In genomic region chr3:198113219-198114053, GRCh38 we compare ENCODE assay signal across 9 cellular contexts.
DNase-seq lines count a peak whose midpoint lies in the region; ATAC-seq and TF ChIP-seq lines count a peak whose summit lies in the region.
"Had no signal": no experiment of that assay in that cellular context is flagged by ENCODE, and none has a peak within 500 bp of the region (broad histone marks: within the 10 kb centered on the region; RNA-seq: fewer than 3 reads in every experiment).

No MANE protein-coding gene starts in this region.

- intact Hi-C loops in activated CD4-positive, alpha-beta T cell treated with anti-CD3 and anti-CD28 coated beads, Interleukin-2, amount 10 ng/mL, durations not matched to agents 24 days and 14 days (cut with micrococcal nuclease), result no loop called here

- peaks cover 4% of the 10 kb centered on the region for H3K4me1 Mint-ChIP-seq in activated CD4-positive, alpha-beta T cell treated with anti-CD3 and anti-CD28 coated beads, Interleukin-2, amount 10 ng/mL, durations not matched to agents 24 days and 14 days
- peaks cover 19% of the 10 kb centered on the region for H3K4me1 Mint-ChIP-seq in stimulated activated naive CD8-positive, alpha-beta T cell treated with anti-CD3 and anti-CD28 coated beads, Interleukin-15, amount 100 ng/mL, for 72 hours

- no peak for DNase-seq in activated CD4-positive, alpha-beta T cell treated with anti-CD3 and anti-CD28 coated beads, Interleukin-2, amount 10 ng/mL, durations not matched to agents 24 days and 14 days
- no peak for DNase-seq in activated CD4-positive, alpha-beta T cell treated with anti-CD3 and anti-CD28 coated beads for 48 hours
- DNase-seq in coronary artery (ENCODE audit: low spot score), result no peak
- no peak for DNase-seq in kidney epithelial cell (ENCODE audit: low read depth)
- no peak for DNase-seq in stimulated activated naive CD8-positive, alpha-beta T cell treated with anti-CD3 and anti-CD28 coated beads, Interleukin-15, amount 100 ng/mL, for 72 hours
- no peak for DNase-seq in SIG-M5 (lab: John Stamatoyannopoulos, UW)
- DNase-seq: activated CD8-positive, alpha-beta memory T cell treated with anti-CD3 and anti-CD28 coated beads, Interleukin-2, amount 50 U/mL, for 4 hours had no signal

- no peak overlapping the region for H3K27ac Mint-ChIP-seq in activated CD4-positive, alpha-beta T cell treated with anti-CD3 and anti-CD28 coated beads, Interleukin-2, amount 10 ng/mL, durations not matched to agents 24 days and 14 days
- H3K27ac Mint-ChIP-seq in stimulated activated naive CD8-positive, alpha-beta T cell treated with anti-CD3 and anti-CD28 coated beads, Interleukin-15, amount 100 ng/mL, for 72 hours, result peak overlapping the region in 1 of 2 donors; percentile 11

- H3K36me3 Mint-ChIP-seq in activated CD4-positive, alpha-beta T cell treated with anti-CD3 and anti-CD28 coated beads, Interleukin-2, amount 10 ng/mL, durations not matched to agents 24 days and 14 days (ENCODE audit: low read depth), result peaks cover 5% of the 10 kb centered on the region

- H3K27me3 Mint-ChIP-seq in activated CD4-positive, alpha-beta T cell treated with anti-CD3 and anti-CD28 coated beads, Interleukin-2, amount 10 ng/mL, durations not matched to agents 24 days and 14 days, result peaks cover 51% of the 10 kb centered on the region
- H3K27me3 Mint-ChIP-seq in stimulated activated naive CD8-positive, alpha-beta T cell treated with anti-CD3 and anti-CD28 coated beads, Interleukin-15, amount 100 ng/mL, for 72 hours, result peaks cover 59% of the 10 kb centered on the region

- no peak overlapping the region for H3K27ac ChIP-seq in coronary artery

- peak overlapping the region; percentile 66 for H3K4me3 Mint-ChIP-seq in activated CD4-positive, alpha-beta T cell treated with anti-CD3 and anti-CD28 coated beads, Interleukin-2, amount 10 ng/mL, durations not matched to agents 24 days and 14 days
- H3K4me3 Mint-ChIP-seq in stimulated activated naive CD8-positive, alpha-beta T cell treated with anti-CD3 and anti-CD28 coated beads, Interleukin-15, amount 100 ng/mL, for 72 hours, result peak overlapping the region; percentile 66 to 90

- H3K4me3 ChIP-seq in coronary artery (peak overlapping the region; percentile 60), kidney epithelial cell (ENCODE audit: low read depth, low read length) (peak overlapping the region; percentile 24)

- TF ChIP-seq CTCF in coronary artery (IDR thresholded peaks at IDR 0.05) (no peak), kidney epithelial cell (IDR thresholded peaks at IDR 0.05; ENCODE audit: insufficient read depth, low read length, poor library complexity, severe bottlenecking) (no peak)

- ATAC-seq in stimulated activated naive CD8-positive, alpha-beta T cell treated with anti-CD3 and anti-CD28 coated beads, Interleukin-15, amount 100 ng/mL, for 72 hours, result no peak
- ATAC-seq in GM21786 (IDR thresholded peaks at IDR 0.05; ENCODE audit: unreplicated experiment) (no peak), HG02588 (IDR thresholded peaks at IDR 0.05; ENCODE audit: unreplicated experiment) (no peak)

- peaks cover 10% of the 10 kb centered on the region for H3K27me3 ChIP-seq in kidney epithelial cell (ENCODE audit: control insufficient read depth, insufficient read depth, low read length)

- no peaks in the 10 kb centered on the region for H3K36me3 ChIP-seq in kidney epithelial cell (ENCODE audit: control insufficient read depth, insufficient read depth, low read length)

- H3K9me3 Mint-ChIP-seq in activated CD4-positive, alpha-beta T cell treated with anti-CD3 and anti-CD28 coated beads, Interleukin-2, amount 10 ng/mL, durations not matched to agents 24 days and 14 days, result peaks cover 17% of the 10 kb centered on the region
- peaks cover 0 to 8% of the 10 kb centered on the region in 2 donors for H3K9me3 Mint-ChIP-seq in stimulated activated naive CD8-positive, alpha-beta T cell treated with anti-CD3 and anti-CD28 coated beads, Interleukin-15, amount 100 ng/mL, for 72 hours
